ENCODE assay signal across 24 cellular contexts in genomic region chr13:104871456-104871855, GRCh38.
"Had no signal": no experiment of that assay in that cellular context is flagged by ENCODE, and none has a peak within 500 bp of the region (broad histone marks: within the 10 kb centered on the region; RNA-seq: fewer than 3 reads in every experiment).

No MANE protein-coding gene starts in this region.

- H3K9me3 ChIP-seq: gastrocnemius medialis, lower lobe of right lung, ovary, psoas muscle, sigmoid colon, stomach, thyroid gland had no signal

- H3K36me3 Mint-ChIP-seq: stimulated activated effector memory CD8-positive, alpha-beta T cell treated with anti-CD3 and anti-CD28 coated beads, Interleukin-12 subunit alpha, Interleukin-12 subunit beta, amount 100 ng/mL, for 72 hours; type B pancreatic cell had no signal

- H3K27me3 Mint-ChIP-seq: dendritic cell treated with granulocyte-macrophage colony-stimulating factor and Interleukin-4, amounts not matched to agents 40 ng/mL and 50 ng/mL, for 4 days had no signal

- H3K27ac ChIP-seq: epithelial cell of prostate, gastrocnemius medialis, lower lobe of right lung, ovary, psoas muscle, sigmoid colon, stomach, thyroid gland had no signal

- H3K27me3 ChIP-seq: gastrocnemius medialis, ovary, sigmoid colon, stomach, thyroid gland had no signal

- H3K4me3 Mint-ChIP-seq: dendritic cell treated with granulocyte-macrophage colony-stimulating factor and Interleukin-4, amounts not matched to agents 40 ng/mL and 50 ng/mL, for 4 days; endodermal cell; stimulated activated effector memory CD8-positive, alpha-beta T cell treated with anti-CD3 and anti-CD28 coated beads, Interleukin-12 subunit alpha, Interleukin-12 subunit beta, amount 100 ng/mL, for 72 hours; type B pancreatic cell had no signal

- H3K9me3 Mint-ChIP-seq: dendritic cell treated with granulocyte-macrophage colony-stimulating factor and Interleukin-4, amounts not matched to agents 40 ng/mL and 50 ng/mL, for 4 days; type B pancreatic cell had no signal

- ATAC-seq: esophagus mucosa; gastrocnemius medialis; left ventricle myocardium superior; lower lobe of right lung; natural killer cell; psoas muscle; right cardiac atrium; stimulated activated effector memory CD8-positive, alpha-beta T cell treated with anti-CD3 and anti-CD28 coated beads, Interleukin-12 subunit alpha, Interleukin-12 subunit beta, amount 100 ng/mL, for 72 hours had no signal

- H3K4me1 Mint-ChIP-seq: stimulated activated effector memory CD8-positive, alpha-beta T cell treated with anti-CD3 and anti-CD28 coated beads, Interleukin-12 subunit alpha, Interleukin-12 subunit beta, amount 100 ng/mL, for 72 hours had no signal

- H3K27ac Mint-ChIP-seq: dendritic cell treated with granulocyte-macrophage colony-stimulating factor and Interleukin-4, amounts not matched to agents 40 ng/mL and 50 ng/mL, for 4 days; endodermal cell; stimulated activated effector memory CD8-positive, alpha-beta T cell treated with anti-CD3 and anti-CD28 coated beads, Interleukin-12 subunit alpha, Interleukin-12 subunit beta, amount 100 ng/mL, for 72 hours; type B pancreatic cell had no signal

- DNase-seq: effector CD8-positive, alpha-beta T cell; endodermal cell; foreskin fibroblast; gastrocnemius medialis; head of caudate nucleus; left ventricle myocardium superior; lower lobe of right lung; natural killer cell; occipital lobe; ovary; posterior cingulate gyrus; psoas muscle; right cardiac atrium; sigmoid colon; stimulated activated CD4-positive, alpha-beta T cell treated with anti-CD3 and anti-CD28 coated beads, Interleukin-2, amount 100 ng/mL, for 24 hours; stimulated activated CD4-positive, alpha-beta T cell treated with anti-CD3 and anti-CD28 coated beads, Interleukin-4, amount 100 ng/mL, for 24 hours; stimulated activated naive CD4-positive, alpha-beta T cell treated with Interleukin-2 at 50 U/mL for 16 hours; stomach; thyroid gland had no signal

- H3K4me1 ChIP-seq: gastrocnemius medialis, lower lobe of right lung, psoas muscle, sigmoid colon, stomach, thyroid gland had no signal

- H3K4me3 ChIP-seq: gastrocnemius medialis, lower lobe of right lung, ovary, psoas muscle, sigmoid colon, stomach, thyroid gland had no signal
